Comparison of ENCODE assay signal across 1 cellular context in genomic region chr12:120352117-120352516, GRCh38.
TF ChIP-seq lines count a peak whose summit lies in the region.

No MANE protein-coding gene starts in this region.

TF ChIP-seq in IMR-90, 13 proteins besides CTCF, POLR2A, EP300 and RAD21 (continued from another document):
- TF ChIP-seq USF2 (IDR thresholded peaks at IDR 0.05; ENCODE audit: low read depth, low read length) (no peak), CHD1 (IDR thresholded peaks at IDR 0.05; ENCODE audit: low read depth, low read length) (no peak), CEBPB (IDR thresholded peaks at IDR 0.05; ENCODE audit: low read depth, low read length) (no peak), MAZ (IDR thresholded peaks at IDR 0.05; ENCODE audit: borderline replicate concordance, low read depth, low read length) (no peak), SMC3 (IDR thresholded peaks at IDR 0.05; ENCODE audit: low read depth, low read length) (no peak), RCOR1 (IDR thresholded peaks at IDR 0.05; ENCODE audit: insufficient replicate concordance, low read length) (no peak), NFE2L2 (IDR thresholded peaks at IDR 0.05; ENCODE audit: low read depth, low read length) (no peak), MAFK (IDR thresholded peaks at IDR 0.05; ENCODE audit: low read depth, low read length) (no peak)
